In the genomic region with DNA sequence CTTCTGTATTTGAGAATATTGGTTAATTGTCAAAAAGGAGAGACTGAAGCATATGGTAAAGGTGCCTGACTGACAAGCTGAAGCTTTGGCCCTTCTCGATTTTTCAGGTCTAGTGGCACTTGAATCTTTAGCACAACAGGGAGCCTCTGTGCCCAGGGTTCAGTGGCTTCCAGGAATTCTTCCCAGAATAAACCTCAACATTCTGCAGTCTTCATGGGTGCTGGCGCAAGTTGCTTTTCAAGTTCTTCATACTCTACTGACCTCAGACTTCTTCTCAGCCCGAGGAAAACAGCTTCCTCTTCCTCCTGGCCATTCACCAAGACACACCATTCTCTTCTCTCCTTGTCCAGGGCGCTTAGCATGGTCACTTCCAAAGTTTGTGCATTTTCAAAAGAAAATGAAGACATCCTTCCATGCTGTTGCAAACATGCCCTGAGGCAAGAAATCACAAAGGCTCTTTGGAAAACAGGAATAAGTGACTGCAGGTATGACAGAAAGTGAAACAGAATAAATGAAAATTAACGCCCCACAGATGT, we compare ENCODE assay signal across 16 cellular contexts.
"Had no signal": no experiment of that assay in that cellular context is flagged by ENCODE, and none has a peak within 500 bp of the region (broad histone marks: within the 10 kb centered on the region; RNA-seq: fewer than 3 reads in every experiment).

No MANE protein-coding gene starts in this region.

- H3K27me3 ChIP-seq: adrenal gland, esophagus muscularis mucosa, gastroesophageal sphincter, right atrium auricular region, transverse colon had no signal

- H3K4me1 ChIP-seq: adrenal gland, esophagus muscularis mucosa, gastroesophageal sphincter, right atrium auricular region, transverse colon had no signal

- DNase-seq: activated CD4-positive, alpha-beta T cell treated with anti-CD3 and anti-CD28 coated beads, Interleukin-2, amount 50 U/mL, for 48 hours; activated gamma-delta T cell; adrenal gland; cerebellar nuclear complex; cortex of kidney; naive B cell; stimulated activated CD4-positive, alpha-beta T cell treated with anti-CD3 and anti-CD28 coated beads, Interleukin-15, amount 100 ng/mL, for 24 hours; stimulated activated CD4-positive, alpha-beta T cell treated with anti-CD3 and anti-CD28 coated beads, Interleukin-2, amount 100 ng/mL, for 48 hours; transverse colon; WERI-Rb-1 had no signal

- H3K9me3 ChIP-seq: adrenal gland, transverse colon had no signal

- H3K27ac ChIP-seq: adrenal gland, esophagus muscularis mucosa, gastroesophageal sphincter, right atrium auricular region, skin epidermis, transverse colon, WERI-Rb-1 had no signal

- H3K4me3 ChIP-seq: adrenal gland, esophagus muscularis mucosa, gastroesophageal sphincter, right atrium auricular region, skin epidermis, transverse colon had no signal

- ATAC-seq: activated naive CD4-positive, alpha-beta T cell treated with anti-CD3 and anti-CD28 coated beads, Interleukin-2, amount 50 U/mL, for 72 hours; gastroesophageal sphincter; left lobe of liver had no signal

- H3K36me3 ChIP-seq: adrenal gland, esophagus muscularis mucosa, gastroesophageal sphincter, right atrium auricular region, transverse colon, WERI-Rb-1 had no signal
